13 cellular contexts compared by ENCODE assay signal in the genomic region with DNA sequence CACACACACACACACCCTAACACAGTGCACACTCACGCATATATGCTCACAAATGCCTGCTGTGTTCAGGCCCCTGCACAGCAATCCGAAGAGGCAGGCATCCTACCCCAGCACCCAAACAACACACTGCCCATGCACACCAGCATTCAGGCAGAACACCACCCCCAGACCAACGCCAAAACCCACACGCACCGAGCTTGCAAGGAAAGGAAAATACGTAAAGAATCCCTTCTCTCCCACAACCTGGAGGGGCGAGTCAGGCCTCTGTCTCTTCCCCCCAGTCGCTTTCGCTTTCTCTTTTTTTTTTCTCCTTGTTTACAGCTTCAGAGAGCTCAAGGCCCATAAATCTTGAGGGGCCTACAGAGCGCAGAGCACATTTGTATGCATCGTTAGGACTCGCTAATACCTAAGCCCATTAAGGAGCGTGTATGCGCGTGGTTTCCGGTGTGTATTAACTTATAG. TPM values are rescaled to one million over a fixed set of nuclear protein-coding genes. Genes with fewer than 3 reads are reported as not detected.
DNase-seq lines count a peak whose midpoint lies in the region; ATAC-seq and TF ChIP-seq lines count a peak whose summit lies in the region.
"Not testable (repeated sequence)": the region's sequence is repeated elsewhere in the genome, so short reads cannot be mapped to it uniquely, and the experiment has no call there.
"Had no signal": no experiment of that assay in that cellular context is flagged by ENCODE, and none has a peak within 500 bp of the region (broad histone marks: within the 10 kb centered on the region; RNA-seq: fewer than 3 reads in every experiment).

No MANE protein-coding gene starts in this region.

- POLR2A ChIA-PET in CD4-positive, alpha-beta memory T cell (lab: Charles Lee; ENCODE audit: partially characterized antibody), result not testable (repeated sequence)

- peak; percentile 31 to 46 (median 37) for DNase-seq in CD4-positive, alpha-beta memory T cell
- peak; percentile 5 to 9 for DNase-seq in activated CD4-positive, alpha-beta T cell treated with anti-CD3 and anti-CD28 coated beads for 4 hours
- peak; percentile 16 for DNase-seq in activated gamma-delta T cell treated with Interleukin-2 at 50 U/mL for 16 hours
- DNase-seq in central memory CD8-positive, alpha-beta T cell (ENCODE audit: low spot score in 2 of 2), result peak in 1 of 2 donors; percentile 26
- DNase-seq in kidney tubule cell (ENCODE audit: low spot score), result peak; percentile 51
- peak; percentile 71 for DNase-seq in renal cortical epithelial cell (ENCODE audit: low read depth)
- not testable (repeated sequence) for DNase-seq in stomach

- H3K27me3 Mint-ChIP-seq in CD4-positive, alpha-beta memory T cell, result peaks cover 3 to 11% of the 10 kb centered on the region in 2 donors
- not testable (repeated sequence) for H3K27me3 Mint-ChIP-seq in central memory CD8-positive, alpha-beta T cell

- H3K9me3 Mint-ChIP-seq in CD4-positive, alpha-beta memory T cell; central memory CD8-positive, alpha-beta T cell: not testable (repeated sequence)

- not testable (repeated sequence) for TF ChIP-seq POLR2A in stomach (IDR thresholded peaks at IDR 0.05)

- peak overlapping the region; percentile 21 for H3K27ac ChIP-seq in CD4-positive, alpha-beta memory T cell (ENCODE audit: low read depth, low read length)
- H3K27ac ChIP-seq in KOPT-K1 (ENCODE audit: low read depth, low read length, poor library complexity, severe bottlenecking) (peak overlapping the region; percentile 77), stomach (peak overlapping the region; percentile 86 to 97 (median 90))

- not testable (repeated sequence) for H3K36me3 Mint-ChIP-seq in CD4-positive, alpha-beta memory T cell; central memory CD8-positive, alpha-beta T cell (ENCODE audit: insufficient read depth)

- H3K27me3 ChIP-seq in CD4-positive, alpha-beta memory T cell (ENCODE audit: insufficient read depth, low read length); stomach: not testable (repeated sequence)

- 5 to 12% (median 9%) methylated on average over 13 to 16 of the region's 16 CpGs for WGBS in stomach, 5 donors

- H3K4me3 Mint-ChIP-seq in CD4-positive, alpha-beta memory T cell, result peak overlapping the region; percentile 75 to 90 (median 83)
- H3K4me3 Mint-ChIP-seq in central memory CD8-positive, alpha-beta T cell, result peak overlapping the region; percentile 82

- TF ChIP-seq CTCF in stomach (IDR thresholded peaks at IDR 0.05), result not testable (repeated sequence)

- CTCF ChIA-PET in CD4-positive, alpha-beta memory T cell (lab: Charles Lee; ENCODE audit: partially characterized antibody), result not testable (repeated sequence)

- H3K4me1 Mint-ChIP-seq in CD4-positive, alpha-beta memory T cell, result peaks cover 14 to 40% (median 23%) of the 10 kb centered on the region in 4 donors
- peaks cover 40% of the 10 kb centered on the region for H3K4me1 Mint-ChIP-seq in central memory CD8-positive, alpha-beta T cell

- peak; percentile 32 for ATAC-seq in central memory CD8-positive, alpha-beta T cell (replicated peaks; ENCODE audit: extremely low read depth, poor library complexity, severe bottlenecking)

- H3K9me3 ChIP-seq in CD4-positive, alpha-beta memory T cell (ENCODE audit: control insufficient read depth in 1 of 2, low read length in 2 of 2); KOPT-K1 (ENCODE audit: insufficient read depth, low read length, poor library complexity, severe bottlenecking); stomach: not testable (repeated sequence)

- peaks cover 10% of the 10 kb centered on the region for H3K4me1 ChIP-seq in CD4-positive, alpha-beta memory T cell (ENCODE audit: insufficient read depth, low read length)
- peaks cover 0 to 25% (median 14%) of the 10 kb centered on the region in 4 donors for H3K4me1 ChIP-seq in stomach

- intact Hi-C loops in CD4-positive, alpha-beta memory T cell (cut with micrococcal nuclease); stomach (cut with DNase I; ENCODE audit: low total_unique reads): not testable (repeated sequence)

- peak overlapping the region; percentile 55 to 95 (median 91) for H3K27ac Mint-ChIP-seq in CD4-positive, alpha-beta memory T cell
- peak overlapping the region; percentile 100 for H3K27ac Mint-ChIP-seq in central memory CD8-positive, alpha-beta T cell (ENCODE audit: low read depth)

- not testable (repeated sequence) for H3K36me3 ChIP-seq in CD4-positive, alpha-beta memory T cell (ENCODE audit: insufficient read depth, low read length); KOPT-K1 (ENCODE audit: insufficient read depth, low read length); stomach

- TF ChIP-seq EP300 in stomach (IDR thresholded peaks at IDR 0.05), result not testable (repeated sequence)

- H3K4me3 ChIP-seq in CD4-positive, alpha-beta memory T cell (ENCODE audit: low read length in 2 of 2), result not testable (repeated sequence)
- peak overlapping the region; percentile 23 to 42 (median 40) for H3K4me3 ChIP-seq in stomach

RNA-seq across cellular contexts. Expression of gene HOXC4, which starts 27.4 kb away (rescaled TPM):
- not detected for total RNA-seq in CD4-positive, alpha-beta memory T cell
- not detected for polyA plus RNA-seq in CD4-positive, alpha-beta memory T cell
- total RNA-seq in renal cortical epithelial cell (0.52 and 1.5 TPM in 2 replicates), stomach (1 to 10 TPM in 2 of 5 donors, not detected in 3; 2.6 to 3.5 TPM)
- polyA plus RNA-seq in stomach, result 1 to 10 TPM in 2 of 3 donors, under 1 TPM in 1; 0.92 to 3.7 (median 2.6) TPM
- total RNA-seq: HepG2, liver had no signal
- polyA plus RNA-seq: AG04450, HepG2 had no signal

RNA-seq across cellular contexts. Expression of gene HOXC5, which starts 48.2 kb away (rescaled TPM):
- total RNA-seq in CD4-positive, alpha-beta memory T cell, result not detected
- not detected for polyA plus RNA-seq in CD4-positive, alpha-beta memory T cell
- total RNA-seq in renal cortical epithelial cell (0.80 TPM in 1 of 2 replicates, not detected in the other), stomach (not detected)
- polyA plus RNA-seq in stomach, result 1 to 10 TPM in 1 of 3 donors, under 1 TPM in 1, not detected in 1; 0.25 to 1.3 TPM
- total RNA-seq: Calu3, dorsolateral prefrontal cortex, HepG2, liver had no signal
- polyA plus RNA-seq: AG04450, HepG2, liver had no signal

RNA-seq across cellular contexts. Expression of gene HOXC6, which starts 52.8 kb away (rescaled TPM):
- total RNA-seq in CD4-positive, alpha-beta memory T cell, result not detected
- not detected for polyA plus RNA-seq in CD4-positive, alpha-beta memory T cell
- total RNA-seq in renal cortical epithelial cell (0.35 and 6.0 TPM in 2 replicates), stomach (1 to 10 TPM in 1 of 5 donors, not detected in 4; 2.0 TPM)
- 1 to 10 TPM in 1 of 3 donors, under 1 TPM in 1, not detected in 1; 0.46 to 1.0 TPM for polyA plus RNA-seq in stomach
- total RNA-seq: dorsolateral prefrontal cortex, HepG2 had no signal
- polyA plus RNA-seq: HepG2, liver had no signal

Comparison
In these comparisons a context has a peak if more than half of its experiments do, and no peak if none do; other contexts are left out.
1. H3K27ac ChIP-seq: peak in every context shown above with its lines; median percentile 90 in stomach; 77 in KOPT-K1; 21 in CD4-positive, alpha-beta memory T cell.